Comparison of ENCODE assay signal across 10 cellular contexts in the genomic region with DNA sequence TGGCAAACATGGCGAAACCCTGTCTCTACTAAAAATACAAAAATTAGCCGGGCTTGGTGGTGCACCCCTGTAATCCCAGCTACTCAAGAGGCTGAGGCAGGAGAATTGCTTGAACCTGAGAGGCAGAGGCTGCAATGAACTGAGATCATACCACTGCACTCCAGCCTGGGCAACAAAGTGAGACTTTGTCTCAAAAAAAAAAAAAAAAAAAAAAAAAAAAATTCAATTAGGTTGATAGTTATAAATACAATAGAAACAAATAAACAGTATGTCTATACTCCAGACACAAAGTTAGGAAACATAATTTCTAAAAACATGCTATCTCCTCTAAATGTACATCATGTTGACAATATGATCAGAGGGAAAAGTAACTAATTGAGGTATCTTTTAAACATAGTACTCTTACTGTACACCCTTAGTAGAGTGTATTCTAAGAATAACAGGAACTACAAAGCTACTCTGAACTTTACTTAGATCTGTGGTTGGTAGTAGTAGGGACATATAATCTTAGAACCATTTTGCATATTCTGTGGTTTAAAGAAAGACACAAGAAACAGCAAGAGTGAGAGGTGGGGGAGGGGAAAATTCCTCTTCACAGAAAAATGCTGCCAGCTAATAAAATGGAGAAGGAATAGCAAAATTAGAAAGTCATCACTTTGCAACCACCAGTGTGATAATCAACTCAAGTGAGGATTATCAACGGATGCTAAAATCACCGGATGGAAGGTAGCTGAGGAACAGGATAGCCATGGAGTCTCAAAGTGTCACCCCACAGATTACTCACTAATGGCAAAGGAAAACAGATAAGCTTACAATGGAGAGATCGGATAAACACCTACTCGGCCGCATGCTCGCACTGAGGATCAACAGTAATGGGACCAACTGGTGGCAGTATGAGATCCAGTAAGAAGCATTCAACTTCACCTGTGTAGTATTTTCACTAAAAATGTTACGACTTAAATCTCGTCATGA. TPM values are rescaled to one million over a fixed set of nuclear protein-coding genes. Genes with fewer than 3 reads are reported as not detected.
A peak's percentile ranks its signal among the peaks of the same experiment; 100 is the strongest.
DNase-seq lines count a peak whose midpoint lies in the region; ATAC-seq and TF ChIP-seq lines count a peak whose summit lies in the region.
"Had no signal": no experiment of that assay in that cellular context is flagged by ENCODE, and none has a peak within 500 bp of the region (broad histone marks: within the 10 kb centered on the region; RNA-seq: fewer than 3 reads in every experiment).

No MANE protein-coding gene starts in this region.

- peaks cover 23% of the 10 kb centered on the region for H3K4me1 Mint-ChIP-seq in activated naive CD4-positive, alpha-beta T cell treated with anti-CD3 and anti-CD28 coated beads, Interleukin-2, amount 10 ng/mL, durations not matched to agents 7 days and 5 days
- H3K4me1 Mint-ChIP-seq in activated B cell treated with CpG ODN at 0.5 μM for 24 hours, result peaks cover 57% of the 10 kb centered on the region
- H3K4me1 Mint-ChIP-seq in effector memory CD8-positive, alpha-beta T cell (ENCODE audit: low read depth in 2 of 2), result peaks cover 6 to 8% of the 10 kb centered on the region in 2 donors
- H3K4me1 Mint-ChIP-seq: neural crest cell had no signal

- H3K4me3 ChIP-seq in right cardiac atrium (ENCODE audit: low read length), result no peak overlapping the region
- H3K4me3 ChIP-seq: vagina had no signal

- TF ChIP-seq CTCF in activated B cell treated with CpG ODN at 0.5 μM for 24 hours (IDR thresholded peaks at IDR 0.05), result no peak

- no peaks in the 10 kb centered on the region for H3K27me3 ChIP-seq in right cardiac atrium (ENCODE audit: control insufficient read depth, insufficient read depth)
- H3K27me3 ChIP-seq: vagina had no signal

- H3K9me3 Mint-ChIP-seq in activated naive CD4-positive, alpha-beta T cell treated with anti-CD3 and anti-CD28 coated beads, Interleukin-2, amount 10 ng/mL, durations not matched to agents 7 days and 5 days, result no peaks in the 10 kb centered on the region
- H3K9me3 Mint-ChIP-seq in activated B cell treated with CpG ODN at 0.5 μM for 24 hours, result no peaks in the 10 kb centered on the region
- H3K9me3 Mint-ChIP-seq in effector memory CD8-positive, alpha-beta T cell, result no peaks in the 10 kb centered on the region
- H3K9me3 Mint-ChIP-seq: neural crest cell had no signal

- H3K4me3 Mint-ChIP-seq in activated naive CD4-positive, alpha-beta T cell treated with anti-CD3 and anti-CD28 coated beads, Interleukin-2, amount 10 ng/mL, durations not matched to agents 7 days and 5 days, result peak overlapping the region; percentile 11
- H3K4me3 Mint-ChIP-seq in activated B cell treated with CpG ODN at 0.5 μM for 24 hours, result peak overlapping the region; percentile 64
- H3K4me3 Mint-ChIP-seq in effector memory CD8-positive, alpha-beta T cell, result no peak overlapping the region
- H3K4me3 Mint-ChIP-seq: neural crest cell had no signal

- H3K27me3 Mint-ChIP-seq in activated naive CD4-positive, alpha-beta T cell treated with anti-CD3 and anti-CD28 coated beads, Interleukin-2, amount 10 ng/mL, durations not matched to agents 7 days and 5 days, result no peaks in the 10 kb centered on the region
- H3K27me3 Mint-ChIP-seq in activated B cell treated with CpG ODN at 0.5 μM for 24 hours, result no peaks in the 10 kb centered on the region
- H3K27me3 Mint-ChIP-seq in effector memory CD8-positive, alpha-beta T cell, result no peaks in the 10 kb centered on the region

- H3K27ac ChIP-seq in right cardiac atrium (ENCODE audit: low read length), result no peak overlapping the region
- H3K27ac ChIP-seq: vagina had no signal

- no peak for DNase-seq in activated naive CD4-positive, alpha-beta T cell treated with anti-CD3 and anti-CD28 coated beads, Interleukin-2, amount 10 ng/mL, durations not matched to agents 7 days and 5 days
- DNase-seq in activated naive CD4-positive, alpha-beta T cell treated with Interleukin-2 at 50 U/mL for 16 hours, result no peak
- DNase-seq in activated B cell treated with CpG ODN at 0.5 μM for 24 hours (no peak), AG08396 (ENCODE audit: low spot score) (no peak), right cardiac atrium (no peak)
- no peak for DNase-seq in effector memory CD8-positive, alpha-beta T cell

- peaks cover 63% of the 10 kb centered on the region for H3K36me3 Mint-ChIP-seq in activated naive CD4-positive, alpha-beta T cell treated with anti-CD3 and anti-CD28 coated beads, Interleukin-2, amount 10 ng/mL, durations not matched to agents 7 days and 5 days
- H3K36me3 Mint-ChIP-seq in activated B cell treated with CpG ODN at 0.5 μM for 24 hours (ENCODE audit: low read depth), result peaks cover 73% of the 10 kb centered on the region
- peaks cover 87% of the 10 kb centered on the region for H3K36me3 Mint-ChIP-seq in effector memory CD8-positive, alpha-beta T cell (ENCODE audit: insufficient read depth)

- 85% methylated on average over 10 of the region's 10 CpGs for WGBS in right cardiac atrium

- ATAC-seq in HG02981 (IDR thresholded peaks at IDR 0.05; ENCODE audit: unreplicated experiment) (peak; percentile 67), activated B cell treated with CpG ODN at 0.5 μM for 24 hours (ENCODE audit: low read depth) (peak; percentile 75), right cardiac atrium (no peak)
- no peak for ATAC-seq in effector memory CD8-positive, alpha-beta T cell (replicated peaks)
- ATAC-seq in activated CD4-positive, CD25-positive, alpha-beta regulatory T cell treated with anti-CD3 and anti-CD28 coated beads, Interleukin-2, amount 50 U/mL, for 24 hours, result no peak

- no peaks in the 10 kb centered on the region for H3K4me1 ChIP-seq in right cardiac atrium (ENCODE audit: control insufficient read depth, insufficient read depth, low read length)
- H3K4me1 ChIP-seq: vagina had no signal

- POLR2A ChIA-PET in activated B cell treated with CpG ODN at 0.5 μM for 24 hours (lab: Charles Lee), result interaction anchor here (0.7 to 1.6 kb wide), 9 partner anchors 34 to 1602 kb away, joined by 3 to 10 read pairs (median 6); partner anchors contain the start of gene TARDBP

- CTCF ChIA-PET in activated naive CD4-positive, alpha-beta T cell treated with anti-CD3 and anti-CD28 coated beads, Interleukin-2, amount 10 ng/mL, durations not matched to agents 7 days and 5 days (lab: Charles Lee), result interaction anchor here (0.6 to 1.4 kb wide), 2 partner anchors 24 to 414 kb away, joined by 5 to 6 read pairs; no protein-coding TSS in a partner anchor
- CTCF ChIA-PET in activated B cell treated with CpG ODN at 0.5 μM for 24 hours (lab: Charles Lee), result no interaction called here

- intact Hi-C loops in activated B cell treated with CpG ODN at 0.5 μM for 24 hours (cut with micrococcal nuclease), result loop anchor here (5.0 kb wide), 1 partner anchor 35 kb away; the partner anchor contains the start of gene MTOR
- intact Hi-C loops in right cardiac atrium (cut with DNase I), result no loop called here

- no peaks in the 10 kb centered on the region for H3K9me3 ChIP-seq in right cardiac atrium (ENCODE audit: control insufficient read depth, low read length)
- H3K9me3 ChIP-seq: vagina had no signal

- peak overlapping the region; percentile 85 for H3K27ac Mint-ChIP-seq in activated naive CD4-positive, alpha-beta T cell treated with anti-CD3 and anti-CD28 coated beads, Interleukin-2, amount 10 ng/mL, durations not matched to agents 7 days and 5 days
- peak overlapping the region; percentile 86 for H3K27ac Mint-ChIP-seq in activated B cell treated with CpG ODN at 0.5 μM for 24 hours
- H3K27ac Mint-ChIP-seq in effector memory CD8-positive, alpha-beta T cell, result peak overlapping the region in 1 of 2 donors; percentile 62

RNA-seq across cellular contexts. Expression of gene MTOR, which starts 35.0 kb away (rescaled TPM):
- total RNA-seq in activated B cell treated with CpG ODN at 0.5 μM for 24 hours (49.9 and 55.1 TPM in 2 replicates), right cardiac atrium (10 to 100 TPM; 26.6 to 35.5 (median 28.6) TPM)
- polyA plus RNA-seq in right cardiac atrium, result 19.2 TPM

RNA-seq across cellular contexts. Expression of gene ANGPTL7, which starts 38.2 kb away (rescaled TPM):
- total RNA-seq in activated B cell treated with CpG ODN at 0.5 μM for 24 hours (not detected in 2 replicates), right cardiac atrium (1 to 10 TPM; 1.4 to 4.5 (median 2.8) TPM)
- polyA plus RNA-seq in right cardiac atrium, result 3.7 TPM

RNA-seq across cellular contexts. Expression of gene UBIAD1, which starts 45.6 kb away (rescaled TPM):
- total RNA-seq in activated B cell treated with CpG ODN at 0.5 μM for 24 hours (23.3 and 27.8 TPM in 2 replicates), right cardiac atrium (10 to 100 TPM in 3 of 4 donors, 1 to 10 TPM in 1; 8.7 to 12.8 (median 11.8) TPM)
- polyA plus RNA-seq in right cardiac atrium, result 7.5 TPM

Comparison
In these comparisons a context has a peak if more than half of its experiments do, and no peak if none do; other contexts are left out.
1. H3K4me3 Mint-ChIP-seq: peak in activated naive CD4-positive, alpha-beta T cell treated with anti-CD3 and anti-CD28 coated beads, Interleukin-2, amount 10 ng/mL, durations not matched to agents 7 days and 5 days (single experiment) and activated B cell treated with CpG ODN at 0.5 μM for 24 hours (single experiment); none in effector memory CD8-positive, alpha-beta T cell (0 of 2).
2. ATAC-seq: peak in HG02981 (single experiment) and activated B cell treated with CpG ODN at 0.5 μM for 24 hours (single experiment); none in effector memory CD8-positive, alpha-beta T cell (single experiment), activated CD4-positive, CD25-positive, alpha-beta regulatory T cell treated with anti-CD3 and anti-CD28 coated beads, Interleukin-2, amount 50 U/mL, for 24 hours (0 of 2) and right cardiac atrium (0 of 2).